8 cellular contexts compared by ENCODE assay signal in the genomic region with DNA sequence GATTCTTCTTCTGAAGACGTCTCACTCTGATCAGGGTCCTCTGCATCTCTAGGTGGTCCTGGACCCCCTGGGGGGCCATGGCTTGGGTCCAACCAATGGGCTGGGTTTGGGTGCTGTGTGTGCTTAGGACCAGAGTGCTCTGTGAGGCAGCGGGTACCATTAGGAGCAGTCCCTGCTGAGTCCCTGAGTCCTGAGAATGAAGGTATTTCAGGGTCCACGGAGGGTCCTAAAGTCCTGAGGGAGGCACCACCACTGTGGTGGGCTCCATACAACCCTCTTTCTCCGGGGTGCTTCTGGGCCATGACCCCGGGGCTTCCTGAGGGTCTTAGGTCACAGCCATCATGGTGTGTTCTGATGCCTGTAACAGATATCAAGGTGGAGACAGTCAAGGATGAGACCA. TPM values are rescaled to one million over a fixed set of nuclear protein-coding genes. Genes with fewer than 3 reads are reported as not detected.
DNase-seq lines count a peak whose midpoint lies in the region; ATAC-seq, FAIRE-seq and TF ChIP-seq lines count a peak whose summit lies in the region.

No MANE protein-coding gene starts in this region.

- peak overlapping the region; percentile 99 for H3K4me3 ChIP-seq in iPS-15b (ENCODE audit: low read depth, low read length)

- POLR2A ChIA-PET in activated CD8-positive, alpha-beta T cell treated with anti-CD3 and anti-CD28 coated beads for 36 hours (lab: Charles Lee), result interaction anchor here (2.1 to 4.9 kb wide), 2 partner anchors 12 to 99 kb away, joined by 9 to 20 read pairs; a partner anchor contains a TSS

- no peaks in the 10 kb centered on the region for H3K9me3 Mint-ChIP-seq in T-helper 2 cell treated with Interferon-gamma antibody and Interleukin-4, amounts not matched to agents 5 μg/mL and 100 μg/mL, for 36 hours
- H3K9me3 Mint-ChIP-seq in activated CD8-positive, alpha-beta T cell treated with anti-CD3 and anti-CD28 coated beads for 36 hours, result no peaks in the 10 kb centered on the region
- H3K9me3 Mint-ChIP-seq in stimulated activated naive CD8-positive, alpha-beta T cell treated with anti-CD3 and anti-CD28 coated beads, Interleukin-15, amount 100 ng/mL, for 72 hours, result no peaks in the 10 kb centered on the region

- H3K36me3 ChIP-seq in iPS-15b (ENCODE audit: control insufficient read depth, insufficient read depth, low read length), result no peaks in the 10 kb centered on the region

- H3K9me3 ChIP-seq in iPS-15b (ENCODE audit: control insufficient read depth, insufficient read depth, low read length), result no peaks in the 10 kb centered on the region

- no peak for FAIRE-seq in urothelium cell line (lab: Jason Lieb, UNC)

- CTCF ChIA-PET in activated CD8-positive, alpha-beta T cell treated with anti-CD3 and anti-CD28 coated beads for 36 hours (lab: Charles Lee), result interaction anchor here (2.4 to 3.9 kb wide), 3 partner anchors 9 to 111 kb away, joined by 19 to 31 read pairs (median 24); a partner anchor contains a TSS

- intact Hi-C loops in activated CD8-positive, alpha-beta T cell treated with anti-CD3 and anti-CD28 coated beads for 36 hours (cut with micrococcal nuclease), result loop anchor here (2.0 kb wide), 1 partner anchor 98 kb away; a partner anchor contains a TSS

- peaks cover 41% of the 10 kb centered on the region for H3K4me1 Mint-ChIP-seq in T-helper 2 cell treated with Interferon-gamma antibody and Interleukin-4, amounts not matched to agents 5 μg/mL and 100 μg/mL, for 36 hours (ENCODE audit: low read depth)
- peaks cover 50% of the 10 kb centered on the region for H3K4me1 Mint-ChIP-seq in activated CD8-positive, alpha-beta T cell treated with anti-CD3 and anti-CD28 coated beads for 36 hours (ENCODE audit: low read depth)
- peaks cover 76% of the 10 kb centered on the region for H3K4me1 Mint-ChIP-seq in stimulated activated naive CD8-positive, alpha-beta T cell treated with anti-CD3 and anti-CD28 coated beads, Interleukin-15, amount 100 ng/mL, for 72 hours

- H3K36me3 Mint-ChIP-seq in T-helper 2 cell treated with Interferon-gamma antibody and Interleukin-4, amounts not matched to agents 5 μg/mL and 100 μg/mL, for 36 hours (ENCODE audit: low read depth), result peaks cover 27% of the 10 kb centered on the region
- peaks cover 29% of the 10 kb centered on the region for H3K36me3 Mint-ChIP-seq in activated CD8-positive, alpha-beta T cell treated with anti-CD3 and anti-CD28 coated beads for 36 hours (ENCODE audit: low read depth)

- H3K27me3 Mint-ChIP-seq in T-helper 2 cell treated with Interferon-gamma antibody and Interleukin-4, amounts not matched to agents 5 μg/mL and 100 μg/mL, for 36 hours (ENCODE audit: low read depth), result no peaks in the 10 kb centered on the region
- no peaks in the 10 kb centered on the region for H3K27me3 Mint-ChIP-seq in activated CD8-positive, alpha-beta T cell treated with anti-CD3 and anti-CD28 coated beads for 36 hours
- H3K27me3 Mint-ChIP-seq in stimulated activated naive CD8-positive, alpha-beta T cell treated with anti-CD3 and anti-CD28 coated beads, Interleukin-15, amount 100 ng/mL, for 72 hours, result no peaks in the 10 kb centered on the region

- no peak overlapping the region for H3K9ac ChIP-seq in iPS-15b (ENCODE audit: low read depth, low read length)

- H3K4me1 ChIP-seq in iPS-15b (ENCODE audit: control insufficient read depth, insufficient read depth, low read length), result peaks cover 14% of the 10 kb centered on the region

- ATAC-seq in activated CD8-positive, alpha-beta T cell treated with anti-CD3 and anti-CD28 coated beads for 36 hours, result no peak
- ATAC-seq in stimulated activated naive CD8-positive, alpha-beta T cell treated with anti-CD3 and anti-CD28 coated beads, Interleukin-15, amount 100 ng/mL, for 72 hours, result no peak
- ATAC-seq in GM21619 (IDR thresholded peaks at IDR 0.05; ENCODE audit: unreplicated experiment), result no peak

- H3K4me3 Mint-ChIP-seq in T-helper 2 cell treated with Interferon-gamma antibody and Interleukin-4, amounts not matched to agents 5 μg/mL and 100 μg/mL, for 36 hours, result peak overlapping the region; percentile 99
- H3K4me3 Mint-ChIP-seq in activated CD8-positive, alpha-beta T cell treated with anti-CD3 and anti-CD28 coated beads for 36 hours, result peak overlapping the region; percentile 97
- H3K4me3 Mint-ChIP-seq in stimulated activated naive CD8-positive, alpha-beta T cell treated with anti-CD3 and anti-CD28 coated beads, Interleukin-15, amount 100 ng/mL, for 72 hours, result peak overlapping the region; percentile 98 to 100

- no peak for DNase-seq in T-helper 2 cell treated with Interferon-gamma antibody and Interleukin-4, amounts not matched to agents 5 μg/mL and 100 μg/mL, for 36 hours (ENCODE audit: low spot score)
- DNase-seq in T-helper 2 cell, result no peak
- DNase-seq in activated CD8-positive, alpha-beta T cell treated with anti-CD3 and anti-CD28 coated beads for 36 hours, result no peak
- no peak for DNase-seq in stimulated activated naive CD8-positive, alpha-beta T cell treated with anti-CD3 and anti-CD28 coated beads, Interleukin-15, amount 100 ng/mL, for 72 hours
- no peak for DNase-seq in NCI-H345 (lab: John Stamatoyannopoulos, UW)
- no peak for DNase-seq in urothelium cell line (ENCODE audit: low spot score)

- H3K27ac Mint-ChIP-seq in T-helper 2 cell treated with Interferon-gamma antibody and Interleukin-4, amounts not matched to agents 5 μg/mL and 100 μg/mL, for 36 hours, result peak overlapping the region; percentile 97
- peak overlapping the region; percentile 93 for H3K27ac Mint-ChIP-seq in activated CD8-positive, alpha-beta T cell treated with anti-CD3 and anti-CD28 coated beads for 36 hours
- H3K27ac Mint-ChIP-seq in stimulated activated naive CD8-positive, alpha-beta T cell treated with anti-CD3 and anti-CD28 coated beads, Interleukin-15, amount 100 ng/mL, for 72 hours, result peak overlapping the region in 1 of 2 donors; percentile 97

- H3K27me3 ChIP-seq in iPS-15b (ENCODE audit: control insufficient read depth, insufficient read depth, low read length), result no peaks in the 10 kb centered on the region

- TF ChIP-seq CTCF in activated CD8-positive, alpha-beta T cell treated with anti-CD3 and anti-CD28 coated beads for 36 hours (IDR thresholded peaks at IDR 0.05), result no peak

RNA-seq across cellular contexts. Expression of a gene that starts 1.0 kb away (rescaled TPM):
- 10 to 100 TPM; 23.1 to 23.7 TPM for total RNA-seq in activated CD8-positive, alpha-beta T cell treated with anti-CD3 and anti-CD28 coated beads for 36 hours

RNA-seq across cellular contexts. Expression of a gene that starts 10.5 kb away (rescaled TPM):
- 10 to 100 TPM; 24.2 to 27.0 TPM for total RNA-seq in activated CD8-positive, alpha-beta T cell treated with anti-CD3 and anti-CD28 coated beads for 36 hours

RNA-seq across cellular contexts. Expression of a gene that starts 10.8 kb away (rescaled TPM):
- total RNA-seq in activated CD8-positive, alpha-beta T cell treated with anti-CD3 and anti-CD28 coated beads for 36 hours, result 10 to 100 TPM; 93.9 to 94.0 TPM

RNA-seq across cellular contexts. Expression of a gene that starts 14.4 kb away (rescaled TPM):
- not detected for total RNA-seq in activated CD8-positive, alpha-beta T cell treated with anti-CD3 and anti-CD28 coated beads for 36 hours
